ENCODE assay signal across 14 cellular contexts in the genomic region with DNA sequence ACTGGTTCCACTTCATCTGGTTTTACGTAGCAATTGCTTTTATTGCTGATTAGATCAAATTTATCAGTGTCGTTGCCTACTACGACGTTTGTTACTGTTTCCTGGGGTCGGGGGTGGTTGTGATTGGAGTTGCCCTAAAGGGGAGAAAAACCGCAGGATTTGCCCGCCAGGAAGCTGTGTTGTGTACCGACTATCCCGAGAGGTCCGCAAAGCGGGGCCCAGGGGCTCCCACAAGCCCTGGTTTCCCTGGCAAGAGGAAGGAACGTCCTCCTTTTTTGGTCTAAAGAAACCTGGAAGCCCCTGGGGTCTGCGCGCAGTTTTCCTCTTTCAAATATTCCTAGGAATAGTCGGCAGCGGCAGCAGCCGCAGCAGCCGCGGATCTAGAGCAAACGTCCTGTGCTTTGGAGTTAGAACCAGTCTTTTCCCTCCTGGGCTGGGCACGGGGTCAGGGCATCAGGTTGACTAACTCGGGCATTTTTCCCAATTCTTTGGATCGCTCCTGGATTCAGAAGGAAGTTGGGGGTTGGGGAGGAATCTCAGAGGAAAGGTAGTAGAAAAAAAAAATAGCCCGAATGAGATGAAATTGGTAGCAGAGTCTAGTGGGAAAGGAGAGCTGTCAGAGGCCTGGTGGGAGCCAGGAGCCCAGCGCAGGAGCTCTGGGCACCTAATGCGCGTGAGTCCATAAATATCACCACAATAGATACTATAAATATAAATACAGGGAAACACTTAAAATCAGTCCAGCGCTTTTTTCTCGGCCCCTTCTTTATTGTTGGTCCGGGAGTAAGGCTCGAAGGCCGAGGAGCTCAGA. TPM values are rescaled to one million over a fixed set of nuclear protein-coding genes. Genes with fewer than 3 reads are reported as not detected.
DNase-seq lines count a peak whose midpoint lies in the region; ATAC-seq and TF ChIP-seq lines count a peak whose summit lies in the region.
"Had no signal": no experiment of that assay in that cellular context is flagged by ENCODE, and none has a peak within 500 bp of the region (broad histone marks: within the 10 kb centered on the region; RNA-seq: fewer than 3 reads in every experiment).

No MANE protein-coding gene starts in this region.

- DNase-seq in T-helper 2 cell treated with Interferon-gamma antibody and Interleukin-4, amounts not matched to agents 5 μg/mL and 100 μg/mL, for 36 hours (ENCODE audit: low spot score), result no peak
- no peak for DNase-seq in T-helper 2 cell
- peak; percentile 67 for DNase-seq in endodermal cell
- DNase-seq in progenitor cell of endocrine pancreas (ENCODE audit: low spot score, unreplicated experiment), result no peak
- DNase-seq in lower lobe of right lung, result no peak
- no peak for DNase-seq in tibial nerve (ENCODE audit: low spot score in 2 of 2)
- DNase-seq: central memory CD4-positive, alpha-beta T cell; EL; NCI-H2081 treated with DMSO at 0.1 percent for 48 hours; PC-9; T1000 had no signal

- peaks cover 99% of the 10 kb centered on the region for H3K27me3 ChIP-seq in HUES6 (ENCODE audit: control insufficient read depth, insufficient read depth, low read length)
- peaks cover 99% of the 10 kb centered on the region for H3K27me3 ChIP-seq in endodermal cell (ENCODE audit: control insufficient read depth, insufficient read depth, low read length, poor library complexity, severe bottlenecking)
- H3K27me3 ChIP-seq in lower lobe of right lung (ENCODE audit: low read depth), result peaks cover 98% of the 10 kb centered on the region
- peaks cover 3 to 98% of the 10 kb centered on the region in 2 donors for H3K27me3 ChIP-seq in tibial nerve

- TF ChIP-seq POLR2A in tibial nerve (IDR thresholded peaks at IDR 0.05), result no peak

- H3K36me3 Mint-ChIP-seq in T-helper 2 cell treated with Interferon-gamma antibody and Interleukin-4, amounts not matched to agents 5 μg/mL and 100 μg/mL, for 36 hours (ENCODE audit: low read depth), result no peaks in the 10 kb centered on the region
- H3K36me3 Mint-ChIP-seq in endodermal cell (ENCODE audit: low read depth) (no peaks in the 10 kb centered on the region), progenitor cell of endocrine pancreas (ENCODE audit: insufficient read depth) (no peaks in the 10 kb centered on the region)

- H3K36me3 ChIP-seq in HUES6 (ENCODE audit: control insufficient read depth, insufficient read depth, low read length), result no peaks in the 10 kb centered on the region
- no peaks in the 10 kb centered on the region for H3K36me3 ChIP-seq in endodermal cell (ENCODE audit: control insufficient read depth, insufficient read depth, low read length)
- H3K36me3 ChIP-seq in lower lobe of right lung, result no peaks in the 10 kb centered on the region
- H3K36me3 ChIP-seq in tibial nerve, result no peaks in the 10 kb centered on the region
- H3K36me3 ChIP-seq: pancreas had no signal

- H3K27ac ChIP-seq in HUES6 (ENCODE audit: low read depth, low read length), result no peak overlapping the region
- no peak overlapping the region for H3K27ac ChIP-seq in endodermal cell (ENCODE audit: low read depth, low read length)
- no peak overlapping the region for H3K27ac ChIP-seq in lower lobe of right lung
- no peak overlapping the region for H3K27ac ChIP-seq in tibial nerve
- H3K27ac ChIP-seq: pancreas, PC-9 had no signal

- no peak for TF ChIP-seq EP300 in tibial nerve (IDR thresholded peaks at IDR 0.05)

- H3K4me1 Mint-ChIP-seq in T-helper 2 cell treated with Interferon-gamma antibody and Interleukin-4, amounts not matched to agents 5 μg/mL and 100 μg/mL, for 36 hours (ENCODE audit: low read depth), result peaks cover 6% of the 10 kb centered on the region
- H3K4me1 Mint-ChIP-seq in endodermal cell (peaks cover 31% of the 10 kb centered on the region), progenitor cell of endocrine pancreas (ENCODE audit: low read depth) (peaks cover 17% of the 10 kb centered on the region)

- 6 to 8% methylated on average over 12 to 31 of the region's 32 CpGs for WGBS in endodermal cell (ENCODE audit: insufficient coverage in 1 of 2, insufficient read length in 1 of 2), 2 experiments
- 6 to 8% methylated on average over 32 of the region's 32 CpGs for WGBS in tibial nerve, 2 donors

- H3K27me3 Mint-ChIP-seq in T-helper 2 cell treated with Interferon-gamma antibody and Interleukin-4, amounts not matched to agents 5 μg/mL and 100 μg/mL, for 36 hours (ENCODE audit: low read depth), result peaks cover 82% of the 10 kb centered on the region
- H3K27me3 Mint-ChIP-seq in endodermal cell (ENCODE audit: insufficient read depth) (peaks cover 92% of the 10 kb centered on the region), progenitor cell of endocrine pancreas (peaks cover 90% of the 10 kb centered on the region)

- ATAC-seq in lower lobe of right lung, result no peak
- no peak for ATAC-seq in HG02571 (IDR thresholded peaks at IDR 0.05; ENCODE audit: unreplicated experiment)

- H3K27ac Mint-ChIP-seq in T-helper 2 cell treated with Interferon-gamma antibody and Interleukin-4, amounts not matched to agents 5 μg/mL and 100 μg/mL, for 36 hours, result peak overlapping the region; percentile 52
- H3K27ac Mint-ChIP-seq in endodermal cell (no peak overlapping the region), progenitor cell of endocrine pancreas (no peak overlapping the region)

- peaks cover 48% of the 10 kb centered on the region for H3K4me1 ChIP-seq in HUES6 (ENCODE audit: control insufficient read depth, insufficient read depth, low read length)
- peaks cover 6% of the 10 kb centered on the region for H3K4me1 ChIP-seq in endodermal cell (ENCODE audit: control insufficient read depth, insufficient read depth, low read length)
- H3K4me1 ChIP-seq in lower lobe of right lung, result peaks cover 53% of the 10 kb centered on the region
- peaks cover 0 to 58% (median 27%) of the 10 kb centered on the region in 4 donors for H3K4me1 ChIP-seq in tibial nerve

- H3K9ac ChIP-seq in HUES6 (ENCODE audit: low read length), result no peak overlapping the region
- H3K9ac ChIP-seq in endodermal cell (ENCODE audit: extremely low read depth, low read length, poor library complexity, severe bottlenecking), result no peak overlapping the region

- no peak for TF ChIP-seq CTCF in endodermal cell (conservative IDR thresholded peaks at IDR 0.05)
- TF ChIP-seq CTCF in progenitor cell of endocrine pancreas (IDR thresholded peaks at IDR 0.05; ENCODE audit: unreplicated experiment), result no peak
- no peak for TF ChIP-seq CTCF in lower lobe of right lung (IDR thresholded peaks at IDR 0.05)
- TF ChIP-seq CTCF in tibial nerve (IDR thresholded peaks at IDR 0.05), result no peak

- H3K4me3 Mint-ChIP-seq in T-helper 2 cell treated with Interferon-gamma antibody and Interleukin-4, amounts not matched to agents 5 μg/mL and 100 μg/mL, for 36 hours, result peak overlapping the region; percentile 34
- H3K4me3 Mint-ChIP-seq in endodermal cell (peak overlapping the region; percentile 45), progenitor cell of endocrine pancreas (ENCODE audit: low read depth) (peak overlapping the region; percentile 59)

- no peaks in the 10 kb centered on the region for H3K9me3 Mint-ChIP-seq in T-helper 2 cell treated with Interferon-gamma antibody and Interleukin-4, amounts not matched to agents 5 μg/mL and 100 μg/mL, for 36 hours
- H3K9me3 Mint-ChIP-seq in endodermal cell (no peaks in the 10 kb centered on the region), progenitor cell of endocrine pancreas (ENCODE audit: low read depth) (no peaks in the 10 kb centered on the region)

- H3K4me3 ChIP-seq in HUES6 (ENCODE audit: low read depth, low read length) (peak overlapping the region; percentile 49), endodermal cell (ENCODE audit: low read length) (peak overlapping the region; percentile 65), lower lobe of right lung (no peak overlapping the region), tibial nerve (peak overlapping the region in 1 of 4 donors; percentile 29)
- H3K4me3 ChIP-seq: PC-9 had no signal

- intact Hi-C loops in lower lobe of right lung (cut with DNase I), result no loop called here

- H3K9me3 ChIP-seq in HUES6 (ENCODE audit: control insufficient read depth, insufficient read depth, low read depth, low read length) (no peaks in the 10 kb centered on the region), endodermal cell (ENCODE audit: control insufficient read depth, low read length) (no peaks in the 10 kb centered on the region), lower lobe of right lung (no peaks in the 10 kb centered on the region), tibial nerve (no peaks in the 10 kb centered on the region)
- H3K9me3 ChIP-seq: pancreas had no signal

RNA-seq across cellular contexts. Expression of a gene that starts 4.6 kb away (rescaled TPM):
- 1 to 10 TPM; 3.2 to 3.5 TPM for total RNA-seq in endodermal cell
- polyA plus RNA-seq in endodermal cell (2013, experiment 1 of 2), result 0.53 TPM
- 0.46 TPM for polyA plus RNA-seq in endodermal cell (2013, experiment 2 of 2)
- not detected in 2 replicates for total RNA-seq in progenitor cell of endocrine pancreas
- not detected for total RNA-seq in lower lobe of right lung
- total RNA-seq in tibial nerve, result not detected
- total RNA-seq: pancreas, PC-9 had no signal
- polyA plus RNA-seq: pancreas had no signal
